Comparison of ENCODE assay signal across 20 cellular contexts in genomic region chr4:100849319-100849718, GRCh38.
DNase-seq lines count a peak whose midpoint lies in the region; ATAC-seq and TF ChIP-seq lines count a peak whose summit lies in the region.
"Had no signal": no experiment of that assay in that cellular context is flagged by ENCODE, and none has a peak within 500 bp of the region (broad histone marks: within the 10 kb centered on the region; RNA-seq: fewer than 3 reads in every experiment).

No MANE protein-coding gene starts in this region.

- TF ChIP-seq POLR2A in thyroid gland (IDR thresholded peaks at IDR 0.05) = no peak

- intact Hi-C loops in head of caudate nucleus (cut with DNase I) = no loop called here
- intact Hi-C loops in thyroid gland (cut with DNase I) = no loop called here

- no peaks in the 10 kb centered on the region for H3K4me1 ChIP-seq in thyroid gland
- H3K4me1 ChIP-seq: BLaER1 treated with 17β-estradiol and CSF1 and Interleukin-3, amounts not matched to agents 10 nM and 100 nM; gastrocnemius medialis had no signal

- H3K4me3 ChIP-seq in thyroid gland (replicated peaks in 1 of 3) = no peak overlapping the region
- H3K4me3 ChIP-seq: BLaER1 treated with 17β-estradiol and CSF1 and Interleukin-3, amounts not matched to agents 10 nM and 100 nM; gastrocnemius medialis; GM12878; skin epidermis had no signal

- no peak for ATAC-seq in stimulated activated naive CD8-positive, alpha-beta T cell treated with anti-CD3 and anti-CD28 coated beads, Interleukin-15, Interleukin-2, amounts not matched to agents 100 U/mL and 50 U/mL, for 24 hours
- ATAC-seq: gastrocnemius medialis, left ventricle myocardium superior had no signal

- 33 to 47% methylated on average over 3 of the region's 3 CpGs for WGBS in thyroid gland, 2 donors

- DNase-seq in NCI-H748 (lab: John Stamatoyannopoulos, UW; ENCODE audit: unreplicated experiment) (peak; percentile 7), NCI-H748 treated with DMSO at 0.1 percent for 48 hours (lab: John Stamatoyannopoulos, UW) (no peak), NCI-H2227 (lab: John Stamatoyannopoulos, UW; ENCODE audit: unreplicated experiment) (peak; percentile 40), head of caudate nucleus (peak; percentile 31 to 95 (median 78)), superior temporal gyrus (ENCODE audit: extremely low spot score) (peak; percentile 76), thyroid gland (no peak), ACHN (no peak)
- DNase-seq in stimulated activated naive CD8-positive, alpha-beta T cell treated with anti-CD3 and anti-CD28 coated beads, Interleukin-15, Interleukin-2, amounts not matched to agents 100 U/mL and 50 U/mL, for 24 hours = no peak
- DNase-seq: activated naive CD4-positive, alpha-beta T cell treated with anti-CD3 and anti-CD28 coated beads, Interleukin-2, amount 50 U/mL, for 16 hours; activated T-cell treated with anti-CD3 and anti-CD28 coated beads, Interleukin-2, amount 50 U/mL, for 48 hours; brain microvascular endothelial cell; erythroblast; gastrocnemius medialis; GDM1; left ventricle myocardium superior; NCI-H187 treated with DMSO at 0.1 percent for 48 hours; stimulated activated CD4-positive, alpha-beta T cell treated with anti-CD3 and anti-CD28 coated beads, Interleukin-4, amount 100 ng/mL, for 1 hour had no signal

- no peaks in the 10 kb centered on the region for H3K27me3 ChIP-seq in thyroid gland
- H3K27me3 ChIP-seq: BLaER1 treated with 17β-estradiol and CSF1 and Interleukin-3, amounts not matched to agents 10 nM and 100 nM; brain microvascular endothelial cell; gastrocnemius medialis had no signal

- TF ChIP-seq CTCF in thyroid gland (IDR thresholded peaks at IDR 0.05) = no peak

- no peak overlapping the region for H3K27ac ChIP-seq in thyroid gland
- H3K27ac ChIP-seq: BLaER1 treated with 17β-estradiol and CSF1 and Interleukin-3, amounts not matched to agents 10 nM and 100 nM; brain microvascular endothelial cell; gastrocnemius medialis; skin epidermis had no signal

- H3K9me3 ChIP-seq in thyroid gland = no peaks in the 10 kb centered on the region
- H3K9me3 ChIP-seq: BLaER1 treated with 17β-estradiol and CSF1 and Interleukin-3, amounts not matched to agents 10 nM and 100 nM; gastrocnemius medialis had no signal

- in situ Hi-C loops in ACHN (cut with HindIII; ENCODE audit: low pct_ligation_motif_present, low pct_unique_long_range_greater_than_20kb, low sequenced_read_pairs) = no loop called here

- H3K36me3 ChIP-seq in thyroid gland = no peaks in the 10 kb centered on the region
- H3K36me3 ChIP-seq: BLaER1 treated with 17β-estradiol and CSF1 and Interleukin-3, amounts not matched to agents 10 nM and 100 nM; brain microvascular endothelial cell; gastrocnemius medialis had no signal

Comparison
In these comparisons a context has a peak if more than half of its experiments do, and no peak if none do; other contexts are left out.
1. DNase-seq: peak in NCI-H748 (single experiment), NCI-H2227 (single experiment), head of caudate nucleus (42 of 42) and superior temporal gyrus (single experiment); none in NCI-H748 treated with DMSO at 0.1 percent for 48 hours (single experiment), stimulated activated naive CD8-positive, alpha-beta T cell treated with anti-CD3 and anti-CD28 coated beads, Interleukin-15, Interleukin-2, amounts not matched to agents 100 U/mL and 50 U/mL, for 24 hours (single experiment), thyroid gland (0 of 2) and ACHN (single experiment).